19 cellular contexts compared by ENCODE assay signal in the genomic region with DNA sequence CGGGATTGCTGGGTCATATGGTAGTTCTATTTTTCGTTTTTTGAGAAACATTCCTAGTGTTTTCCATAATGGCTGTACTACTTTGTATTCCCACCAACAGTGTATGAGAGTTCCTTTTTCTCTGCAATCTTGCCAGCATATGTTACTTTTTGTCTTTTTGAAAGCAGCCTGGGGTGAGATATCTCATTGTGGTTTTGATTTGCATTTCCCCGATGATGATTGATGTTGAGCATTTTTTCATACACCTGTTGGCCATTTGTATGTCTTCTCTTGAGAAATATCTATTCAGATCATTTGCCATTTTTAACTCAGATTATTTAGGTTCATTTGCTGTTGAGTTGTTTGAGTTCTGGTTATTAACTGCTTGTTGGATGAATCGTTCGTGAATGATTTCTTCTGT. TPM values are rescaled to one million over a fixed set of nuclear protein-coding genes. Genes with fewer than 3 reads are reported as not detected.
A peak's percentile ranks its signal among the peaks of the same experiment; 100 is the strongest.
DNase-seq lines count a peak whose midpoint lies in the region; ATAC-seq, FAIRE-seq and TF ChIP-seq lines count a peak whose summit lies in the region.
"Had no signal": no experiment of that assay in that cellular context is flagged by ENCODE, and none has a peak within 500 bp of the region (broad histone marks: within the 10 kb centered on the region; RNA-seq: fewer than 3 reads in every experiment).

No MANE protein-coding gene starts in this region.

- no peaks in the 10 kb centered on the region for H3K79me2 ChIP-seq in GM12878 (ENCODE audit: control insufficient read depth, insufficient read depth, low read length)

- H3K27ac ChIP-seq in 22Rv1: peak overlapping the region; percentile 61
- no peak overlapping the region for H3K27ac ChIP-seq in GM12878 (ENCODE audit: control insufficient read depth, insufficient read depth)
- H3K27ac ChIP-seq: A549 had no signal

- H3K36me3 Mint-ChIP-seq in type B pancreatic cell: no peaks in the 10 kb centered on the region
- H3K36me3 Mint-ChIP-seq: T-cell had no signal

- H3K9ac ChIP-seq in GM12878 (ENCODE audit: control insufficient read depth, insufficient read depth, low read length): no peak overlapping the region

- intact Hi-C loops in GM12878 (cut with micrococcal nuclease; ENCODE audit: unreplicated experiment): no loop called here

- no peak overlapping the region for H3K4me3 Mint-ChIP-seq in type B pancreatic cell
- H3K4me3 Mint-ChIP-seq: T-cell had no signal

- H3K9me3 ChIP-seq in GM12878 (replicated peaks; ENCODE audit: control insufficient read depth, insufficient read depth, low read length): no peaks in the 10 kb centered on the region
- H3K9me3 ChIP-seq: A549, MG63 had no signal

- H3K27me3 Mint-ChIP-seq in type B pancreatic cell: no peaks in the 10 kb centered on the region

- TF ChIP-seq EP300 in GM12878 (IDR thresholded peaks at IDR 0.05; ENCODE audit: borderline replicate concordance in 1 of 2, control insufficient read depth in 1 of 2, low read depth in 2 of 2, low read length in 2 of 2): no peak

- in situ Hi-C loops in GM12878 (cut with MboI): no loop called here

- no peak for FAIRE-seq in GM12878 (lab: Jason Lieb, UNC)
- FAIRE-seq: A549, G401.6 had no signal

- no peak overlapping the region for H3K4me3 ChIP-seq in GM12878
- H3K4me3 ChIP-seq: A549, MG63 had no signal

- peaks cover 17% of the 10 kb centered on the region for H3K4me1 ChIP-seq in GM12878 (ENCODE audit: control insufficient read depth, insufficient read depth, low read length)
- H3K4me1 ChIP-seq: A549 had no signal

- H3K36me3 ChIP-seq in GM12878 (ENCODE audit: control insufficient read depth in 2 of 2, insufficient read depth in 2 of 2, low read length in 1 of 2): no peaks in the 10 kb centered on the region
- H3K36me3 ChIP-seq: MG63 had no signal

- no peaks in the 10 kb centered on the region for H3K9me3 Mint-ChIP-seq in type B pancreatic cell
- H3K9me3 Mint-ChIP-seq: T-cell had no signal

- SMC1A ChIA-PET in GM12878 (lab: Charles Lee; ENCODE audit: uncharacterized antibody, unreplicated experiment): interaction anchor here (0.7 to 1.4 kb wide), 2 partner anchors 11 to 18 kb away, joined by 3 to 5 read pairs; no protein-coding TSS in a partner anchor

- CTCF ChIA-PET in GM12878 (lab: Yijun Ruan, JAX): interaction anchor here (1.0 kb wide), 1 partner anchor 334 kb away, joined by 4 read pairs; no protein-coding TSS in a partner anchor

- no TSS peak for BruUV-seq in GM12878 (replicated peaks; lab: Mats Ljungman, UMichigan)

- no peak for TF ChIP-seq POLR2A in GM12878 (IDR thresholded peaks at IDR 0.05; ENCODE audit: low read depth, low read length)

- H3K4me2 ChIP-seq in GM12878 (ENCODE audit: control insufficient read depth, insufficient read depth): peak overlapping the region; percentile 44; the same call in 1 of the 2 replicates
- H3K4me2 ChIP-seq: A549 had no signal

- no peak overlapping the region for H3K27ac Mint-ChIP-seq in type B pancreatic cell
- H3K27ac Mint-ChIP-seq: T-cell had no signal

- no peaks in the 10 kb centered on the region for H3K4me1 Mint-ChIP-seq in type B pancreatic cell (ENCODE audit: unreplicated experiment)
- H3K4me1 Mint-ChIP-seq: T-cell had no signal

- H3K27me3 ChIP-seq in GM12878 (replicated peaks in 1 of 2; ENCODE audit: control insufficient read depth in 2 of 2, insufficient read depth in 2 of 2, low read length in 1 of 2): no peaks in the 10 kb centered on the region
- H3K27me3 ChIP-seq: MG63 had no signal

- DNase-seq in GM12878 (ENCODE audit: low read depth, low spot score) (no peak), hypothalamus (lab: John Stamatoyannopoulos, UW) (no peak), NCI-H1048 (lab: John Stamatoyannopoulos, UW) (no peak), 8988T (no peak), type B pancreatic cell (ENCODE audit: extremely low spot score, unreplicated experiment) (no peak)
- DNase-seq: DMS79, KBM-7, MG63, NCI-H1105 treated with DMSO at 0.1 percent for 48 hours, NCI-H187 treated with DMSO at 0.1 percent for 48 hours, NCI-H446 treated with DMSO at 0.1 percent for 48 hours, T-cell, T1000 had no signal

- no peak for TF ChIP-seq RAD21 in GM12878 (IDR thresholded peaks at IDR 0.05; ENCODE audit: insufficient read depth, low read depth, low read length)

- 9% methylated on average over 5 of the region's 5 CpGs for WGBS in GM12878 (ENCODE audit: insufficient coverage, insufficient replicate concordance, low lambda C conversion rate, missing lambda C conversion rate)

- POLR2A ChIA-PET in GM12878 (lab: Charles Lee): no interaction called here

- no peak overlapping the region; the same call in 1 of the 2 replicates for H2AFZ ChIP-seq in GM12878 (ENCODE audit: control insufficient read depth, low read depth, low read length)

- peak; percentile 37 for ATAC-seq in GM18520 (IDR thresholded peaks at IDR 0.05; ENCODE audit: unreplicated experiment)
- ATAC-seq in HG03432 (IDR thresholded peaks at IDR 0.05; ENCODE audit: unreplicated experiment): peak; percentile 50
- peak; percentile 66 for ATAC-seq in GM12878
- ATAC-seq: A549, HCT116, T-cell had no signal

- TF ChIP-seq CTCF in 22Rv1 (IDR thresholded peaks at IDR 0.05): no peak
- no peak for TF ChIP-seq CTCF in GM12878 (IDR thresholded peaks at IDR 0.05 in 2 of 3, conservative IDR thresholded peaks at IDR 0.05 in 1 of 3; ENCODE audit: control insufficient read depth in 2 of 3, extremely low read depth in 1 of 3, insufficient read depth in 1 of 3, low read depth in 3 of 3, low read length in 3 of 3)
- TF ChIP-seq CTCF in type B pancreatic cell (conservative IDR thresholded peaks at IDR 0.05): no peak

- RAD21 ChIA-PET in GM12878 (lab: Charles Lee; ENCODE audit: unreplicated experiment): no interaction called here

- no peaks in the 10 kb centered on the region for H4K20me1 ChIP-seq in GM12878 (ENCODE audit: control insufficient read depth, insufficient read depth)

TF ChIP-seq in GM12878, 131 proteins besides CTCF, POLR2A, EP300 and RAD21 (continues in another document):
- TF ChIP-seq ETV6 (conservative IDR thresholded peaks at IDR 0.05 in 1 of 2, IDR thresholded peaks at IDR 0.05 in 1 of 2; ENCODE audit: borderline replicate concordance in 1 of 2, low read depth in 1 of 2): peak in 1 of 2 experiments; percentile 26; a peak in 1 of 4 replicates
- TF ChIP-seq, protein P1, sequence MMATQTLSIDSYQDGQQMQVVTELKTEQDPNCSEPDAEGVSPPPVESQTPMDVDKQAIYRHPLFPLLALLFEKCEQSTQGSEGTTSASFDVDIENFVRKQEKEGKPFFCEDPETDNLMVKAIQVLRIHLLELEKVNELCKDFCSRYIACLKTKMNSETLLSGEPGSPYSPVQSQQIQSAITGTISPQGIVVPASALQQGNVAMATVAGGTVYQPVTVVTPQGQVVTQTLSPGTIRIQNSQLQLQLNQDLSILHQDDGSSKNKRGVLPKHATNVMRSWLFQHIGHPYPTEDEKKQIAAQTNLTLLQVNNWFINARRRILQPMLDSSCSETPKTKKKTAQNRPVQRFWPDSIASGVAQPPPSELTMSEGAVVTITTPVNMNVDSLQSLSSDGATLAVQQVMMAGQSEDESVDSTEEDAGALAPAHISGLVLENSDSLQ (IDR thresholded peaks at IDR 0.05): peak; percentile 69
- TF ChIP-seq POU2F2 (IDR thresholded peaks at IDR 0.05; ENCODE audit: borderline replicate concordance, low read depth, low read length): peak; percentile 80
- TF ChIP-seq, protein P2, sequence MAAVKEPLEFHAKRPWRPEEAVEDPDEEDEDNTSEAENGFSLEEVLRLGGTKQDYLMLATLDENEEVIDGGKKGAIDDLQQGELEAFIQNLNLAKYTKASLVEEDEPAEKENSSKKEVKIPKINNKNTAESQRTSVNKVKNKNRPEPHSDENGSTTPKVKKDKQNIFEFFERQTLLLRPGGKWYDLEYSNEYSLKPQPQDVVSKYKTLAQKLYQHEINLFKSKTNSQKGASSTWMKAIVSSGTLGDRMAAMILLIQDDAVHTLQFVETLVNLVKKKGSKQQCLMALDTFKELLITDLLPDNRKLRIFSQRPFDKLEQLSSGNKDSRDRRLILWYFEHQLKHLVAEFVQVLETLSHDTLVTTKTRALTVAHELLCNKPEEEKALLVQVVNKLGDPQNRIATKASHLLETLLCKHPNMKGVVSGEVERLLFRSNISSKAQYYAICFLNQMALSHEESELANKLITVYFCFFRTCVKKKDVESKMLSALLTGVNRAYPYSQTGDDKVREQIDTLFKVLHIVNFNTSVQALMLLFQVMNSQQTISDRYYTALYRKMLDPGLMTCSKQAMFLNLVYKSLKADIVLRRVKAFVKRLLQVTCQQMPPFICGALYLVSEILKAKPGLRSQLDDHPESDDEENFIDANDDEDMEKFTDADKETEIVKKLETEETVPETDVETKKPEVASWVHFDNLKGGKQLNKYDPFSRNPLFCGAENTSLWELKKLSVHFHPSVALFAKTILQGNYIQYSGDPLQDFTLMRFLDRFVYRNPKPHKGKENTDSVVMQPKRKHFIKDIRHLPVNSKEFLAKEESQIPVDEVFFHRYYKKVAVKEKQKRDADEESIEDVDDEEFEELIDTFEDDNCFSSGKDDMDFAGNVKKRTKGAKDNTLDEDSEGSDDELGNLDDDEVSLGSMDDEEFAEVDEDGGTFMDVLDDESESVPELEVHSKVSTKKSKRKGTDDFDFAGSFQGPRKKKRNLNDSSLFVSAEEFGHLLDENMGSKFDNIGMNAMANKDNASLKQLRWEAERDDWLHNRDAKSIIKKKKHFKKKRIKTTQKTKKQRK (IDR thresholded peaks at IDR 0.05; ENCODE audit: low read depth, low read length): no peak
- TF ChIP-seq RUNX3 (IDR thresholded peaks at IDR 0.05; ENCODE audit: low read length): peak; percentile 83
- no peak for TF ChIP-seq KLF5 (IDR thresholded peaks at IDR 0.05; ENCODE audit: partially characterized antibody)
- no peak for TF ChIP-seq GATAD2B (conservative IDR thresholded peaks at IDR 0.05; ENCODE audit: low read depth)

RNA-seq across cellular contexts. Expression of a gene that starts 18.5 kb away (rescaled TPM):
- total RNA-seq in GM12878 (2013; cell fraction: nucleolus; rRNA removed): 0.10 TPM in 1 of 2 replicates, not detected in the other
- total RNA-seq in GM12878 (2014; rRNA removed): 0.06 TPM in 1 of 2 replicates, not detected in the other
- total RNA-seq in GM12878 (2014; rRNA removed; fragmentation: Illumina TruSeq; extraction: Trizol): 0.05 TPM in 1 of 2 replicates, not detected in the other
- total RNA-seq in GM12878 (2021): not detected in 2 replicates
- polyA plus RNA-seq in GM12878 (2011; ENCODE audit: low read depth): not detected
- not detected in 2 replicates for polyA plus RNA-seq in GM12878 (2011; rRNA removed)
- polyA plus RNA-seq in GM12878 (2011; cell fraction: cytosol; rRNA removed): 0.01 TPM in 1 of 2 replicates, not detected in the other
- not detected in 2 replicates for polyA plus RNA-seq in GM12878 (2011; cell fraction: nucleus; rRNA removed)
- 0.03 TPM in 1 of 2 replicates, not detected in the other for polyA plus RNA-seq in GM12878 (2012)
- 0.03 and 0.06 TPM in 2 replicates for polyA plus RNA-seq in GM12878 (2014; fragmentation: Illumina TruSeq; extraction: Trizol)
- under 1 TPM; 0.02 to 0.08 TPM for polyA plus RNA-seq in GM12878 (2014; fragmentation: Nextera tagmentation; extraction: Ambion mirVana)
- polyA plus RNA-seq in GM12878 (2014; rRNA removed): not detected in 2 replicates
- polyA plus RNA-seq in GM12878 (2016; fragmentation: Nextera tagmentation; extraction: Ambion mirVana): not detected
- not detected in 2 replicates for polyA minus RNA-seq in GM12878 (2011; rRNA and poly(A)+ RNA removed)
- polyA minus RNA-seq in GM12878 (2011; cell fraction: cytosol; rRNA and poly(A)+ RNA removed): not detected in 2 replicates
- polyA minus RNA-seq in GM12878 (2011; cell fraction: nucleus; rRNA and poly(A)+ RNA removed): not detected in 2 replicates
- total RNA-seq in type B pancreatic cell (ENCODE audit: low replicate concordance): 19.0 and 23.6 TPM in 2 replicates
- total RNA-seq: T-cell had no signal
- polyA plus RNA-seq: A549 had no signal

Comparison
In these comparisons a context has a peak if more than half of its experiments do, and no peak if none do; other contexts are left out.
1. RNA of a gene that starts 18.5 kb away (total RNA-seq): 19.0 to 23.6 TPM in type B pancreatic cell; 0.05 to 0.10 TPM in GM12878; every median in the first group is over 10 times any median in the second.
2. Peak in every context shown above with its lines, with median percentiles within 50 percentile points of each other: ATAC-seq.